In genomic region chr10:94308866-94309265, GRCh38 we compare ENCODE assay signal across 21 cellular contexts.
"Had no signal": no experiment of that assay in that cellular context is flagged by ENCODE, and none has a peak within 500 bp of the region (broad histone marks: within the 10 kb centered on the region; RNA-seq: fewer than 3 reads in every experiment).

No MANE protein-coding gene starts in this region.

- H3K27me3 ChIP-seq: breast epithelium, ovary, transverse colon had no signal

- H3K9me3 Mint-ChIP-seq: activated CD4-positive, alpha-beta memory T cell treated with anti-CD3 and anti-CD28 coated beads, Interleukin-2, amount 10 ng/mL, durations not matched to agents 7 days and 5 days; activated CD4-positive, alpha-beta T cell treated with anti-CD3 and anti-CD28 coated beads, Interleukin-2, amount 10 ng/mL, durations not matched to agents 24 days and 14 days; activated naive CD8-positive, alpha-beta T cell treated with anti-CD3 and anti-CD28 coated beads, Interleukin-2, amount 50 U/mL, for 24 hours; activated T-helper 1 cell treated with anti-CD3 and anti-CD28 coated beads, Interleukin-12 subunit alpha, Interleukin-12 subunit beta, Interleukin-2, Interleukin-4 antibody, amounts not matched to agents 30 ng/mL and 10 ng/mL and 1 ng/mL, durations not matched to agents 14 hours and 24 hours and 36 hours; mesothelial cell of epicardium; natural killer cell; stimulated activated naive B cell treated with anti-CD40 and anti-IgM and Interleukin-4, amounts not matched to agents 10 μg/mL and 1 μg/mL and 100 μg/mL, for 72 hours had no signal

- H3K4me1 Mint-ChIP-seq: activated CD4-positive, alpha-beta T cell treated with anti-CD3 and anti-CD28 coated beads, Interleukin-2, amount 10 ng/mL, durations not matched to agents 24 days and 14 days; activated naive CD8-positive, alpha-beta T cell treated with anti-CD3 and anti-CD28 coated beads, Interleukin-2, amount 50 U/mL, for 24 hours; mesothelial cell of epicardium; stimulated activated naive B cell treated with anti-CD40 and anti-IgM and Interleukin-4, amounts not matched to agents 10 μg/mL and 1 μg/mL and 100 μg/mL, for 72 hours had no signal

- H3K4me1 ChIP-seq: breast epithelium, foreskin keratinocyte, left lung, transverse colon had no signal

- H3K9me3 ChIP-seq: breast epithelium, left lung, ovary, transverse colon had no signal

- H3K36me3 Mint-ChIP-seq: mesothelial cell of epicardium, natural killer cell had no signal

- H3K4me3 Mint-ChIP-seq: activated CD4-positive, alpha-beta memory T cell treated with anti-CD3 and anti-CD28 coated beads, Interleukin-2, amount 10 ng/mL, durations not matched to agents 7 days and 5 days; activated CD4-positive, alpha-beta T cell treated with anti-CD3 and anti-CD28 coated beads, Interleukin-2, amount 10 ng/mL, durations not matched to agents 24 days and 14 days; activated naive CD8-positive, alpha-beta T cell treated with anti-CD3 and anti-CD28 coated beads, Interleukin-2, amount 50 U/mL, for 24 hours; activated T-helper 1 cell treated with anti-CD3 and anti-CD28 coated beads, Interleukin-12 subunit alpha, Interleukin-12 subunit beta, Interleukin-2, Interleukin-4 antibody, amounts not matched to agents 30 ng/mL and 10 ng/mL and 1 ng/mL, durations not matched to agents 14 hours and 24 hours and 36 hours; mesothelial cell of epicardium; natural killer cell; stimulated activated naive B cell treated with anti-CD40 and anti-IgM and Interleukin-4, amounts not matched to agents 10 μg/mL and 1 μg/mL and 100 μg/mL, for 72 hours had no signal

- H3K36me3 ChIP-seq: breast epithelium, left lung, ovary had no signal

- DNase-seq: activated CD4-positive, alpha-beta memory T cell treated with anti-CD3 and anti-CD28 coated beads, Interleukin-2, amount 10 ng/mL, durations not matched to agents 7 days and 5 days; activated CD4-positive, alpha-beta T cell treated with anti-CD3 and anti-CD28 coated beads, Interleukin-2, amount 10 ng/mL, durations not matched to agents 24 days and 14 days; activated gamma-delta T cell; activated naive CD4-positive, alpha-beta T cell treated with anti-CD3 and anti-CD28 coated beads, Interleukin-2, amount 50 U/mL, for 16 hours; activated naive CD8-positive, alpha-beta T cell treated with anti-CD3 and anti-CD28 coated beads, Interleukin-2, amount 50 U/mL, for 24 hours; effector CD4-positive, alpha-beta T cell; foreskin keratinocyte; left lung; natural killer cell; ovary; stimulated activated CD4-positive, alpha-beta T cell treated with anti-CD3 and anti-CD28 coated beads, Interleukin-2, amount 100 ng/mL, for 48 hours; stimulated activated CD8-positive, alpha-beta memory T cell treated with anti-CD3 and anti-CD28 coated beads, Interleukin-4, amount 100 ng/mL, for 48 hours; stimulated activated naive B cell treated with anti-CD40 and anti-IgM and Interleukin-4, amounts not matched to agents 10 μg/mL and 1 μg/mL and 100 μg/mL, for 72 hours; transverse colon had no signal

- H3K27ac ChIP-seq: breast epithelium, foreskin keratinocyte, left lung, ovary, transverse colon had no signal

- ATAC-seq: activated naive CD8-positive, alpha-beta T cell treated with anti-CD3 and anti-CD28 coated beads, Interleukin-2, amount 50 U/mL, for 24 hours; foreskin keratinocyte; left lung; natural killer cell; sciatic nerve; SK-N-SH treated with all-trans-retinoic acid at 6 μM for 48 hours; stimulated activated naive B cell treated with anti-CD40 and anti-IgM and Interleukin-4, amounts not matched to agents 10 μg/mL and 1 μg/mL and 100 μg/mL, for 72 hours had no signal

- H3K4me3 ChIP-seq: breast epithelium, left lung, lung, ovary, smooth muscle cell, transverse colon had no signal

- H3K27ac Mint-ChIP-seq: activated CD4-positive, alpha-beta memory T cell treated with anti-CD3 and anti-CD28 coated beads, Interleukin-2, amount 10 ng/mL, durations not matched to agents 7 days and 5 days; activated CD4-positive, alpha-beta T cell treated with anti-CD3 and anti-CD28 coated beads, Interleukin-2, amount 10 ng/mL, durations not matched to agents 24 days and 14 days; activated naive CD8-positive, alpha-beta T cell treated with anti-CD3 and anti-CD28 coated beads, Interleukin-2, amount 50 U/mL, for 24 hours; activated T-helper 1 cell treated with anti-CD3 and anti-CD28 coated beads, Interleukin-12 subunit alpha, Interleukin-12 subunit beta, Interleukin-2, Interleukin-4 antibody, amounts not matched to agents 30 ng/mL and 10 ng/mL and 1 ng/mL, durations not matched to agents 14 hours and 24 hours and 36 hours; mesothelial cell of epicardium; natural killer cell; stimulated activated naive B cell treated with anti-CD40 and anti-IgM and Interleukin-4, amounts not matched to agents 10 μg/mL and 1 μg/mL and 100 μg/mL, for 72 hours had no signal
